In genomic region chr4:151110236-151110635, GRCh38 we compare ENCODE assay signal across 23 cellular contexts. TPM values are rescaled to one million over a fixed set of nuclear protein-coding genes. Genes with fewer than 3 reads are reported as not detected.
DNase-seq lines count a peak whose midpoint lies in the region; FAIRE-seq and TF ChIP-seq lines count a peak whose summit lies in the region.
"Had no signal": no experiment of that assay in that cellular context is flagged by ENCODE, and none has a peak within 500 bp of the region (broad histone marks: within the 10 kb centered on the region; RNA-seq: fewer than 3 reads in every experiment).

No MANE protein-coding gene starts in this region.

- no peaks in the 10 kb centered on the region for H3K9me3 ChIP-seq in HEK293 (ENCODE audit: control insufficient read depth, insufficient read depth, low read depth, low read length)
- H3K9me3 ChIP-seq in Karpas-422 (ENCODE audit: low read length) = no peaks in the 10 kb centered on the region
- H3K9me3 ChIP-seq in H1 (ENCODE audit: insufficient read depth in 2 of 2, low read depth in 1 of 2, low read length in 1 of 2) = no peaks in the 10 kb centered on the region
- no peaks in the 10 kb centered on the region for H3K9me3 ChIP-seq in kidney (ENCODE audit: control insufficient read depth in 1 of 2, low read length in 2 of 2)
- H3K9me3 ChIP-seq: A549; BE2C; BLaER1 treated with 17β-estradiol and CSF1 and Interleukin-3, amounts not matched to agents 10 nM and 100 nM; HAP-1 had no signal

- H3K9me2 ChIP-seq in Karpas-422 (replicated peaks; ENCODE audit: insufficient read depth, low read length) = no peaks in the 10 kb centered on the region

- peaks cover 3% of the 10 kb centered on the region; the same call in 1 of the 2 replicates for H4K20me1 ChIP-seq in Karpas-422 (ENCODE audit: insufficient read depth, low read depth, low read length)
- H4K20me1 ChIP-seq in H1 (replicated peaks in 1 of 2; ENCODE audit: control insufficient read depth in 1 of 2, insufficient read depth in 2 of 2, low read length in 2 of 2) = peaks cover 0 to 8% of the 10 kb centered on the region in 2 experiments

- H2BK5ac ChIP-seq in H1 (ENCODE audit: low read depth, low read length) = no peak overlapping the region

- no peak overlapping the region for H3K56ac ChIP-seq in H1 (replicated peaks; ENCODE audit: insufficient read length, low read depth, low read length)

- H3K79me2 ChIP-seq in Karpas-422 (ENCODE audit: low read length) (no peaks in the 10 kb centered on the region), H1 (ENCODE audit: control insufficient read depth in 1 of 2, insufficient read depth in 2 of 2, low read length in 2 of 2) (no peaks in the 10 kb centered on the region)

- H3K4ac ChIP-seq in H1 (replicated peaks; ENCODE audit: insufficient read length, low read depth, low read length) = no peak overlapping the region

- H3K23me2 ChIP-seq in H1 (ENCODE audit: low read depth, low read length) = no peaks in the 10 kb centered on the region; the same call in 1 of the 2 replicates

- no peak for FAIRE-seq in H1 (lab: Jason Lieb, UNC)
- FAIRE-seq in kidney (lab: Jason Lieb, UNC) = no peak
- FAIRE-seq: A549, GM12891, GM18507, H54 had no signal

- intact Hi-C loops in kidney (cut with DNase I) = no loop called here

- no peak overlapping the region for H4K91ac ChIP-seq in H1 (replicated peaks; ENCODE audit: insufficient read length, low read length)

- no peak overlapping the region for H2BK12ac ChIP-seq in H1 (ENCODE audit: low read depth, low read length)

- TF ChIP-seq CTCF in HEK293 (tag by site-specific recombination; IDR thresholded peaks at IDR 0.05) (no peak), H1 (IDR thresholded peaks at IDR 0.05; ENCODE audit: control extremely low read depth in 1 of 3, insufficient read depth in 1 of 3, low read depth in 1 of 3, low read length in 3 of 3) (no peak), kidney (IDR thresholded peaks at IDR 0.05; ENCODE audit: borderline replicate concordance, extremely low read depth, insufficient read depth) (no peak)

- H3K4me1 ChIP-seq in HEK293 (ENCODE audit: control insufficient read depth, insufficient read depth, low read length) = no peaks in the 10 kb centered on the region
- no peaks in the 10 kb centered on the region for H3K4me1 ChIP-seq in Karpas-422 (ENCODE audit: low read length)
- no peaks in the 10 kb centered on the region for H3K4me1 ChIP-seq in H1 (replicated peaks in 1 of 4; ENCODE audit: control insufficient read depth in 3 of 4, insufficient read depth in 4 of 4, low read length in 3 of 4)
- no peaks in the 10 kb centered on the region for H3K4me1 ChIP-seq in kidney (ENCODE audit: control insufficient read depth in 1 of 2, insufficient read depth in 1 of 2, low read depth in 1 of 2, low read length in 2 of 2)
- H3K4me1 ChIP-seq: A549; BLaER1 treated with 17β-estradiol and CSF1 and Interleukin-3, amounts not matched to agents 10 nM and 100 nM; HAP-1 had no signal

- H2BK20ac ChIP-seq in H1 (ENCODE audit: low read length) = no peak overlapping the region

- H3K18ac ChIP-seq in H1 (ENCODE audit: extremely low read depth, low read length) = no peak overlapping the region

- H3K27me3 ChIP-seq in Karpas-422 (ENCODE audit: low read length) = no peaks in the 10 kb centered on the region
- no peaks in the 10 kb centered on the region for H3K27me3 ChIP-seq in H1 (replicated peaks in 1 of 4; ENCODE audit: control insufficient read depth in 3 of 4, extremely low read depth in 1 of 4, insufficient read depth in 3 of 4, low read length in 3 of 4)
- H3K27me3 ChIP-seq: BE2C; BLaER1 treated with 17β-estradiol and CSF1 and Interleukin-3, amounts not matched to agents 10 nM and 100 nM had no signal

- DNase-seq in Karpas-422 = peak; percentile 42
- no peak for DNase-seq in H1 (ENCODE audit: low read depth in 1 of 2, low spot score in 2 of 2)
- no peak for DNase-seq in stimulated activated CD4-positive, alpha-beta T cell treated with anti-CD3 and anti-CD28 coated beads, Interleukin-2, amount 100 ng/mL, for 24 hours
- no peak for DNase-seq in NCI-H1417 treated with DMSO at 0.1 percent for 48 hours (lab: John Stamatoyannopoulos, UW)
- no peak for DNase-seq in kidney
- DNase-seq: 8988T; ACHN; AML-193; BE2C; Calu3; CD4-positive, alpha-beta T cell; COR-L47; DMS53; DMS79 treated with DMSO at 0.1 percent for 48 hours; GF-D8 had no signal

- H2BK120ac ChIP-seq in H1 (replicated peaks; ENCODE audit: low read depth, low read length) = no peak overlapping the region

- H2AK5ac ChIP-seq in H1 (ENCODE audit: low read depth, low read length) = no peak overlapping the region

- H2AFZ ChIP-seq in Karpas-422 (ENCODE audit: low read length) = no peak overlapping the region
- H2AFZ ChIP-seq in H1 (ENCODE audit: low read length) = no peak overlapping the region
- H2AFZ ChIP-seq: GM23338 had no signal

- H3K23ac ChIP-seq in H1 (ENCODE audit: insufficient read length) = no peak overlapping the region

- H2BK15ac ChIP-seq in H1 (ENCODE audit: low read length) = no peak overlapping the region

- TF ChIP-seq POLR2A in H1 (IDR thresholded peaks at IDR 0.05; ENCODE audit: control extremely low read depth in 1 of 2, low read depth in 2 of 2, low read length in 2 of 2) = no peak

- H3K79me1 ChIP-seq in H1 (ENCODE audit: low read depth, low read length) = no peaks in the 10 kb centered on the region

- H4K8ac ChIP-seq in H1 (ENCODE audit: extremely low read depth, insufficient read depth, low read length) = no peak overlapping the region; the same call in 1 of the 2 replicates

- no peak for TF ChIP-seq EP300 in H1 (IDR thresholded peaks at IDR 0.05; ENCODE audit: borderline replicate concordance in 1 of 2, low read depth in 2 of 2, low read length in 2 of 2)

- H3K9ac ChIP-seq in Karpas-422 (ENCODE audit: low read length) = no peak overlapping the region
- H3K9ac ChIP-seq in H1 (replicated peaks in 1 of 4; ENCODE audit: extremely low read depth in 1 of 4, low read depth in 3 of 4, low read length in 3 of 4) = no peak overlapping the region
- no peak overlapping the region for H3K9ac ChIP-seq in kidney (ENCODE audit: low read length in 2 of 2)
- H3K9ac ChIP-seq: BLaER1 treated with 17β-estradiol and CSF1 and Interleukin-3, amounts not matched to agents 10 nM and 100 nM had no signal

- H3K14ac ChIP-seq in H1 (ENCODE audit: insufficient read length) = no peak overlapping the region

- H3K4me2 ChIP-seq in Karpas-422 (ENCODE audit: low read depth, low read length, poor library complexity, severe bottlenecking) = no peak overlapping the region
- no peak overlapping the region for H3K4me2 ChIP-seq in H1 (ENCODE audit: insufficient read depth in 1 of 2, low read depth in 2 of 2, low read length in 2 of 2)
- H3K4me2 ChIP-seq: A549; BLaER1 treated with 17β-estradiol and CSF1 and Interleukin-3, amounts not matched to agents 10 nM and 100 nM; GM23338 had no signal

- H3K4me3 ChIP-seq in HEK293 (ENCODE audit: low read depth, low read length) = no peak overlapping the region
- H3K4me3 ChIP-seq in Karpas-422 (ENCODE audit: low read length) = no peak overlapping the region
- H3K4me3 ChIP-seq in H1 (ENCODE audit: extremely low read depth in 1 of 4, insufficient read depth in 2 of 4, low read depth in 3 of 4, low read length in 4 of 4) = no peak overlapping the region
- no peak overlapping the region for H3K4me3 ChIP-seq in kidney (ENCODE audit: low read length in 2 of 2)
- H3K4me3 ChIP-seq: A549; BLaER1 treated with 17β-estradiol and CSF1 and Interleukin-3, amounts not matched to agents 10 nM and 100 nM; GM23338; HAP-1 had no signal

- peaks cover 9 to 61% of the 10 kb centered on the region in 2 experiments; a peak in 2 of 3 replicates for H3K36me3 ChIP-seq in HEK293 (ENCODE audit: control insufficient read depth in 2 of 2, insufficient read depth in 1 of 2, low read length in 2 of 2)
- H3K36me3 ChIP-seq in Karpas-422 (ENCODE audit: insufficient read depth, low read length) = peaks cover 24% of the 10 kb centered on the region
- peaks cover 5 to 35% (median 29%) of the 10 kb centered on the region in 4 experiments; a peak in 7 of 8 replicates for H3K36me3 ChIP-seq in H1 (ENCODE audit: control insufficient read depth in 2 of 4, insufficient read depth in 4 of 4, low read length in 3 of 4)
- H3K36me3 ChIP-seq in kidney (ENCODE audit: control insufficient read depth in 1 of 2, insufficient read depth in 2 of 2, low read length in 2 of 2) = peaks cover 4 to 15% of the 10 kb centered on the region in 2 donors

- no peak overlapping the region for H4K5ac ChIP-seq in H1 (ENCODE audit: insufficient read length, low read depth, low read length)

- CTCF ChIA-PET in HEK293 (lab: Yijun Ruan, JAX) (interaction anchor here (0.6 to 0.7 kb wide), 2 partner anchors 84 to 986 kb away, joined by 4 read pairs; no protein-coding TSS in a partner anchor), H1 (lab: Charles Lee; ENCODE audit: partially characterized antibody) (interaction anchor here (0.6 kb wide), 2 partner anchors 10 to 11 kb away, joined by 3 to 5 read pairs; no protein-coding TSS in a partner anchor)

- 100% methylated on average over 3 of the region's 3 CpGs; no CpG with 5 or more reads in 1 of the 2 experiments for WGBS in H1 (ENCODE audit: extremely low coverage in 1 of 2, insufficient coverage in 1 of 2, insufficient read length in 1 of 2, insufficient replicate concordance in 2 of 2, low coverage in 1 of 2, low lambda C conversion rate in 2 of 2, missing lambda C conversion rate in 1 of 2), 2 experiments

- POLR2A ChIA-PET in HEK293 (lab: Yijun Ruan, JAX) = no interaction called here
- POLR2A ChIA-PET in H1 (lab: Charles Lee; ENCODE audit: partially characterized antibody) = interaction anchor here (1.4 to 4.4 kb wide), 2 partner anchors 8 to 11 kb away, joined by 8 to 37 read pairs; partner anchors contain the start of gene RPS3A

- H3K27ac ChIP-seq in HEK293 (ENCODE audit: extremely low read depth, low read depth, low read length) (no peak overlapping the region), Karpas-422 (ENCODE audit: low read length) (no peak overlapping the region), H1 (ENCODE audit: low read depth, low read length) (no peak overlapping the region), kidney (ENCODE audit: low read depth in 2 of 2, low read length in 2 of 2) (no peak overlapping the region)
- H3K27ac ChIP-seq: A549; BLaER1 treated with 17β-estradiol and CSF1 and Interleukin-3, amounts not matched to agents 10 nM and 100 nM had no signal

- TF ChIP-seq RAD21 in H1 (IDR thresholded peaks at IDR 0.05 in 1 of 2, conservative IDR thresholded peaks at IDR 0.05 in 1 of 2; ENCODE audit: low read depth in 2 of 2, low read length in 2 of 2) = no peak

RNA-seq across cellular contexts. Expression of gene RPS3A, which starts 10.8 kb away (rescaled TPM):
- total RNA-seq in Karpas-422 (2014; rRNA removed; shearing (Covaris generic); ENCODE audit: low replicate concordance) = 4,097 and 6,606 TPM in 2 replicates
- total RNA-seq in H1 (2021; fragmentation: NEBNext Ultra II Directional; extraction: Animal tissue kit (Norgen Biotek cat#: 25700)) = 2,726 and 2,822 TPM in 2 replicates
- polyA plus RNA-seq in H1 (2011; rRNA removed) (1,045 and 2,162 TPM in 2 replicates), kidney (ENCODE audit: insufficient read depth, low read depth, low replicate concordance) (2,406 TPM)
- polyA plus RNA-seq in H1 (2011; cell fraction: cytosol; rRNA removed) = 3,009 TPM
- 715 TPM for polyA plus RNA-seq in H1 (2011; cell fraction: nucleus; rRNA removed)
- polyA plus RNA-seq in H1 (2012, experiment 1 of 2) = 2,130 to 2,833 TPM (median 2,413 TPM) in 4 replicates
- polyA plus RNA-seq in H1 (2012, experiment 2 of 2) = 1,665 TPM
- 4,908 TPM for polyA plus RNA-seq in H1 (2013, experiment 1 of 2)
- polyA plus RNA-seq in H1 (2013, experiment 2 of 2) = 4,894 TPM
- 503 and 871 TPM in 2 replicates for polyA minus RNA-seq in H1 (2011; rRNA and poly(A)+ RNA removed)
- 605 TPM for polyA minus RNA-seq in H1 (2011; cell fraction: cytosol; rRNA and poly(A)+ RNA removed)
- polyA minus RNA-seq in H1 (2011; cell fraction: nucleus; rRNA and poly(A)+ RNA removed) = 391 TPM
- 1,658 TPM for total RNA-seq in kidney
